18 cellular contexts compared by ENCODE assay signal in the genomic region with DNA sequence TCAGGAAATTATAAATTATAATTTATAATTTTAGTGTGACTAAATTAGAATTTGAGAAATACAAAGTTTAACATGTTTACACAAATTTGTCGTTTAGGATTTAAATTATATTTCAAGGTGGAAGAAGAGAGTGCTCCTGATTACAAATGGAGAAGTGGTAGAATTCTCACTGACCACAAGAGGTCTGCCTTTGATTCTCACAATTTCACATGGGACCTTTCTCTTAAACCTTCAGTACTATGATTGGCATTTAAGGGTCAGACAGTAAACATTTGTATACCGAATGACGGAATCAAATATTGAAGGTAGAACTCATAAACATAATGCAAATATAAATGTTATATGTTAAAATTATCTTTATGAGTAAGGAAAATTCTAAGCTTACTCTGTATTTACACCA.
DNase-seq lines count a peak whose midpoint lies in the region; FAIRE-seq and TF ChIP-seq lines count a peak whose summit lies in the region.
"Had no signal": no experiment of that assay in that cellular context is flagged by ENCODE, and none has a peak within 500 bp of the region (broad histone marks: within the 10 kb centered on the region; RNA-seq: fewer than 3 reads in every experiment).

No MANE protein-coding gene starts in this region.

- 92 to 95% (median 94%) methylated on average over 3 of the region's 3 CpGs for WGBS in adrenal gland, 4 donors

- H3K27ac ChIP-seq in 22Rv1 (no peak overlapping the region), ascending aorta (no peak overlapping the region), adrenal gland (no peak overlapping the region)
- H3K27ac ChIP-seq: PC-9 had no signal

- H3K4me1 ChIP-seq in ascending aorta, result no peaks in the 10 kb centered on the region
- peaks cover 0 to 5% of the 10 kb centered on the region in 2 donors for H3K4me1 ChIP-seq in adrenal gland (replicated peaks in 1 of 2)

- H3K36me3 ChIP-seq in ascending aorta (no peaks in the 10 kb centered on the region), adrenal gland (replicated peaks in 1 of 2) (no peaks in the 10 kb centered on the region)

- TF ChIP-seq CTCF in 22Rv1 (IDR thresholded peaks at IDR 0.05) (peak; percentile 41), D721Med (IDR thresholded peaks at IDR 0.05; ENCODE audit: insufficient read depth, missing control alignments) (peak; percentile 10), fibroblast of the aortic adventitia (IDR thresholded peaks at IDR 0.05; ENCODE audit: insufficient read depth, low read length) (peak; percentile 15), ascending aorta (IDR thresholded peaks at IDR 0.05) (no peak), adrenal gland (IDR thresholded peaks at IDR 0.05) (peak in 1 of 6 experiments; percentile 12)

- TF ChIP-seq POLR2A in adrenal gland (IDR thresholded peaks at IDR 0.05), result no peak

- intact Hi-C loops in ascending aorta (cut with DNase I), result loop anchor here (5.0 kb wide), 2 partner anchors 119 to 264 kb away; no protein-coding TSS in a partner anchor
- intact Hi-C loops in adrenal gland (cut with DNase I), result loop anchor here (5.0 to 10.0 kb wide), 2 partner anchors 119 to 261 kb away; no protein-coding TSS in a partner anchor

- H3K9me3 ChIP-seq in ascending aorta (no peaks in the 10 kb centered on the region), adrenal gland (replicated peaks in 1 of 3) (no peaks in the 10 kb centered on the region)

- H3K27me3 ChIP-seq in ascending aorta (no peaks in the 10 kb centered on the region), adrenal gland (no peaks in the 10 kb centered on the region)

- DNase-seq in D721Med (ENCODE audit: insufficient read length, low spot score) (no peak), RKO (ENCODE audit: low spot score) (peak; percentile 12), fibroblast of the aortic adventitia (ENCODE audit: low read depth) (no peak), ascending aorta (ENCODE audit: low spot score in 2 of 2) (no peak), adrenal gland (no peak), GDM1 (lab: John Stamatoyannopoulos, UW) (no peak)
- no peak for DNase-seq in stimulated activated CD8-positive, alpha-beta memory T cell treated with anti-CD3 and anti-CD28 coated beads, Interleukin-4, amount 100 ng/mL, for 48 hours
- DNase-seq: CD4-positive, alpha-beta T cell; HFFc6; KBM-7; NCI-H1105; NCI-H187; NCI-H226; NCI-H524 treated with DMSO at 0.1 percent for 48 hours; NK-92 treated with Interleukin-12 subunit alpha and Interleukin-12 subunit beta, amount 100 ng/mL, for 24 hours; PC-9 had no signal

- H3K4me3 ChIP-seq in fibroblast of the aortic adventitia (ENCODE audit: low read depth, low read length) (no peak overlapping the region), ascending aorta (no peak overlapping the region), adrenal gland (no peak overlapping the region)
- H3K4me3 ChIP-seq: PC-9 had no signal

- no peak for FAIRE-seq in D721Med (lab: Jason Lieb, UNC)
- FAIRE-seq: H54 had no signal

Comparison
In these comparisons a context has a peak if more than half of its experiments do, and no peak if none do; other contexts are left out.
1. CTCF ChIP-seq: peak in 22Rv1 (single experiment), D721Med (single experiment) and fibroblast of the aortic adventitia (single experiment); none in ascending aorta (0 of 3).